ENCODE assay signal across 20 cellular contexts in genomic region chr10:75540357-75541335, GRCh38.
A peak's percentile ranks its signal among the peaks of the same experiment; 100 is the strongest.
DNase-seq lines count a peak whose midpoint lies in the region; ATAC-seq, FAIRE-seq and TF ChIP-seq lines count a peak whose summit lies in the region.
"Had no signal": no experiment of that assay in that cellular context is flagged by ENCODE, and none has a peak within 500 bp of the region (broad histone marks: within the 10 kb centered on the region; RNA-seq: fewer than 3 reads in every experiment).

No MANE protein-coding gene starts in this region.

- DNase-seq in H1 (ENCODE audit: low read depth in 1 of 2, low spot score in 2 of 2) (no peak), smooth muscle cell (lab: John Stamatoyannopoulos, UW; ENCODE audit: unreplicated experiment) (no peak), GDM1 (lab: John Stamatoyannopoulos, UW) (no peak), medulla oblongata (ENCODE audit: extremely low spot score) (no peak), SW 1271 (lab: John Stamatoyannopoulos, UW) (no peak)
- DNase-seq in activated naive CD8-positive, alpha-beta T cell treated with anti-CD3 and anti-CD28 coated beads, Interleukin-2, amount 50 U/mL, for 24 hours, result no peak
- DNase-seq: activated CD4-positive, alpha-beta memory T cell treated with anti-CD3 and anti-CD28 coated beads, Interleukin-2, amount 10 ng/mL, durations not matched to agents 7 days and 5 days; CD4-positive, CD25-positive, alpha-beta regulatory T cell; dorsolateral prefrontal cortex; gastrocnemius medialis; NCI-H1694; NCI-H524 treated with DMSO at 0.1 percent for 48 hours; T1000 had no signal

- H4K8ac ChIP-seq in H1 (ENCODE audit: extremely low read depth, insufficient read depth, low read length), result no peak overlapping the region

- no peak for TF ChIP-seq POLR2A in H1 (IDR thresholded peaks at IDR 0.05; ENCODE audit: control extremely low read depth in 1 of 2, low read depth in 2 of 2, low read length in 2 of 2)

- H2BK15ac ChIP-seq in H1 (ENCODE audit: low read length), result no peak overlapping the region

- TF ChIP-seq RAD21 in H1 (IDR thresholded peaks at IDR 0.05 in 1 of 2, conservative IDR thresholded peaks at IDR 0.05 in 1 of 2; ENCODE audit: low read depth in 2 of 2, low read length in 2 of 2), result no peak

- H3K56ac ChIP-seq in H1 (replicated peaks; ENCODE audit: insufficient read length, low read depth, low read length), result no peak overlapping the region

- no peak overlapping the region for H3K4me3 ChIP-seq in H1 (ENCODE audit: extremely low read depth in 1 of 4, insufficient read depth in 2 of 4, low read depth in 3 of 4, low read length in 4 of 4)
- H3K4me3 ChIP-seq in smooth muscle cell, result no peak overlapping the region
- H3K4me3 ChIP-seq: ascending aorta, dorsolateral prefrontal cortex, gastrocnemius medialis, skin epidermis had no signal

- no peak overlapping the region for H4K5ac ChIP-seq in H1 (ENCODE audit: insufficient read length, low read depth, low read length)

- H3K18ac ChIP-seq in H1 (ENCODE audit: extremely low read depth, low read length), result no peak overlapping the region

- TF ChIP-seq EP300 in H1 (IDR thresholded peaks at IDR 0.05; ENCODE audit: borderline replicate concordance in 1 of 2, low read depth in 2 of 2, low read length in 2 of 2), result no peak

- H2AFZ ChIP-seq in H1 (ENCODE audit: low read length), result no peak overlapping the region
- no peak overlapping the region for H2AFZ ChIP-seq in smooth muscle cell (ENCODE audit: low read depth)

- H3F3A ChIP-seq in smooth muscle cell (ENCODE audit: low read depth), result peaks cover 12% of the 10 kb centered on the region

- POLR2A ChIA-PET in H1 (lab: Charles Lee; ENCODE audit: partially characterized antibody), result interaction anchor here (0.6 kb wide), 1 partner anchor 458 kb away, joined by 3 read pairs; no protein-coding TSS in a partner anchor

- H2BK5ac ChIP-seq in H1 (ENCODE audit: low read depth, low read length), result no peak overlapping the region

- H3K27me3 Mint-ChIP-seq in activated naive CD8-positive, alpha-beta T cell treated with anti-CD3 and anti-CD28 coated beads, Interleukin-2, amount 50 U/mL, for 24 hours, result peaks cover 10% of the 10 kb centered on the region

- no peaks in the 10 kb centered on the region for H3K79me2 ChIP-seq in H1 (ENCODE audit: control insufficient read depth in 1 of 2, insufficient read depth in 2 of 2, low read length in 2 of 2)
- H3K79me2 ChIP-seq in smooth muscle cell (ENCODE audit: low read depth), result no peaks in the 10 kb centered on the region

- no peaks in the 10 kb centered on the region for H3K79me1 ChIP-seq in H1 (ENCODE audit: low read depth, low read length)

- no peak overlapping the region for H3K4ac ChIP-seq in H1 (replicated peaks; ENCODE audit: insufficient read length, low read depth, low read length)

- no peaks in the 10 kb centered on the region for H3K36me3 Mint-ChIP-seq in activated naive CD8-positive, alpha-beta T cell treated with anti-CD3 and anti-CD28 coated beads, Interleukin-2, amount 50 U/mL, for 24 hours (ENCODE audit: low read depth)
- H3K36me3 Mint-ChIP-seq: CD4-positive, CD25-positive, alpha-beta regulatory T cell had no signal

- no peak for FAIRE-seq in H1 (lab: Jason Lieb, UNC)

- no peak overlapping the region; the same call in 1 of the 2 replicates for H2BK12ac ChIP-seq in H1 (ENCODE audit: low read depth, low read length)

- no peak overlapping the region for H2BK20ac ChIP-seq in H1 (ENCODE audit: low read length)

- no peaks in the 10 kb centered on the region for H3K9me3 Mint-ChIP-seq in activated naive CD8-positive, alpha-beta T cell treated with anti-CD3 and anti-CD28 coated beads, Interleukin-2, amount 50 U/mL, for 24 hours
- H3K9me3 Mint-ChIP-seq: activated CD4-positive, alpha-beta memory T cell treated with anti-CD3 and anti-CD28 coated beads, Interleukin-2, amount 10 ng/mL, durations not matched to agents 7 days and 5 days; activated T-helper 2 cell treated with anti-CD3 and anti-CD28 coated beads, Interferon-gamma antibody, Interleukin-2, Interleukin-4, amounts not matched to agents 10 μg/mL and 5 μg/mL and 100 μg/mL, durations not matched to agents 14 hours and 24 hours and 36 hours; stimulated activated naive CD8-positive, alpha-beta T cell treated with anti-CD3 and anti-CD28 coated beads, Interleukin-15, Interleukin-2, amounts not matched to agents 100 ng/mL and 50 ng/mL, for 24 hours had no signal

- H2BK120ac ChIP-seq in H1 (replicated peaks; ENCODE audit: low read depth, low read length), result no peak overlapping the region

- H3K23me2 ChIP-seq in H1 (ENCODE audit: low read depth, low read length), result no peaks in the 10 kb centered on the region

- H3K9me3 ChIP-seq in H1 (ENCODE audit: insufficient read depth in 2 of 2, low read depth in 1 of 2, low read length in 1 of 2) (no peaks in the 10 kb centered on the region), smooth muscle cell (replicated peaks; ENCODE audit: low read depth) (no peaks in the 10 kb centered on the region)
- H3K9me3 ChIP-seq: ascending aorta, gastrocnemius medialis had no signal

- H2AK5ac ChIP-seq in H1 (ENCODE audit: low read depth, low read length), result no peak overlapping the region

- no peak overlapping the region for H3K14ac ChIP-seq in H1 (ENCODE audit: insufficient read length)

- no peaks in the 10 kb centered on the region for H3K4me1 Mint-ChIP-seq in activated naive CD8-positive, alpha-beta T cell treated with anti-CD3 and anti-CD28 coated beads, Interleukin-2, amount 50 U/mL, for 24 hours
- H3K4me1 Mint-ChIP-seq: activated CD4-positive, alpha-beta memory T cell treated with anti-CD3 and anti-CD28 coated beads, Interleukin-2, amount 10 ng/mL, durations not matched to agents 7 days and 5 days; CD4-positive, CD25-positive, alpha-beta regulatory T cell had no signal

- H3K4me2 ChIP-seq in H1 (ENCODE audit: insufficient read depth in 1 of 2, low read depth in 2 of 2, low read length in 2 of 2) (no peak overlapping the region), smooth muscle cell (no peak overlapping the region)

- ATAC-seq in GM19463 (IDR thresholded peaks at IDR 0.05; ENCODE audit: unreplicated experiment) (peak; percentile 82), HG03432 (IDR thresholded peaks at IDR 0.05; ENCODE audit: unreplicated experiment) (peak; percentile 78)
- no peak for ATAC-seq in activated naive CD8-positive, alpha-beta T cell treated with anti-CD3 and anti-CD28 coated beads, Interleukin-2, amount 50 U/mL, for 24 hours
- ATAC-seq: gastrocnemius medialis had no signal

- H3K36me3 ChIP-seq in H1 (ENCODE audit: control insufficient read depth in 2 of 4, insufficient read depth in 4 of 4, low read length in 3 of 4), result no peaks in the 10 kb centered on the region
- no peaks in the 10 kb centered on the region for H3K36me3 ChIP-seq in smooth muscle cell (ENCODE audit: low read depth)
- H3K36me3 ChIP-seq: ascending aorta, gastrocnemius medialis had no signal

- no peak overlapping the region for H3K27ac ChIP-seq in H1 (ENCODE audit: low read depth, low read length)
- no peak overlapping the region for H3K27ac ChIP-seq in smooth muscle cell (ENCODE audit: low read depth)
- H3K27ac ChIP-seq: ascending aorta, gastrocnemius medialis, RWPE1 had no signal

- H3K4me3 Mint-ChIP-seq in activated naive CD8-positive, alpha-beta T cell treated with anti-CD3 and anti-CD28 coated beads, Interleukin-2, amount 50 U/mL, for 24 hours, result no peak overlapping the region
- H3K4me3 Mint-ChIP-seq: activated CD4-positive, alpha-beta memory T cell treated with anti-CD3 and anti-CD28 coated beads, Interleukin-2, amount 10 ng/mL, durations not matched to agents 7 days and 5 days; CD4-positive, CD25-positive, alpha-beta regulatory T cell; stimulated activated naive CD8-positive, alpha-beta T cell treated with anti-CD3 and anti-CD28 coated beads, Interleukin-15, Interleukin-2, amounts not matched to agents 100 ng/mL and 50 ng/mL, for 24 hours had no signal

- no peak overlapping the region for H3K27ac Mint-ChIP-seq in activated naive CD8-positive, alpha-beta T cell treated with anti-CD3 and anti-CD28 coated beads, Interleukin-2, amount 50 U/mL, for 24 hours
- H3K27ac Mint-ChIP-seq: activated CD4-positive, alpha-beta memory T cell treated with anti-CD3 and anti-CD28 coated beads, Interleukin-2, amount 10 ng/mL, durations not matched to agents 7 days and 5 days; activated T-helper 2 cell treated with anti-CD3 and anti-CD28 coated beads, Interferon-gamma antibody, Interleukin-2, Interleukin-4, amounts not matched to agents 10 μg/mL and 5 μg/mL and 100 μg/mL, durations not matched to agents 14 hours and 24 hours and 36 hours; CD4-positive, CD25-positive, alpha-beta regulatory T cell; stimulated activated naive CD8-positive, alpha-beta T cell treated with anti-CD3 and anti-CD28 coated beads, Interleukin-15, Interleukin-2, amounts not matched to agents 100 ng/mL and 50 ng/mL, for 24 hours had no signal

- CTCF ChIA-PET in H1 (lab: Charles Lee; ENCODE audit: partially characterized antibody), result interaction anchor here (0.5 to 1.8 kb wide), 6 partner anchors 9 to 412 kb away, joined by 3 to 4 read pairs (median 3); no protein-coding TSS in a partner anchor

- H4K91ac ChIP-seq in H1 (replicated peaks; ENCODE audit: insufficient read length, low read length), result no peak overlapping the region

- peaks cover 1 to 22% (median 10%) of the 10 kb centered on the region in 4 experiments; a peak in 4 of 7 replicates for H3K4me1 ChIP-seq in H1 (replicated peaks in 1 of 4; ENCODE audit: control insufficient read depth in 3 of 4, insufficient read depth in 4 of 4, low read length in 3 of 4)
- H3K4me1 ChIP-seq in smooth muscle cell (ENCODE audit: low read depth), result peaks cover 63% of the 10 kb centered on the region

- TF ChIP-seq CTCF in H1 (IDR thresholded peaks at IDR 0.05; ENCODE audit: control extremely low read depth in 1 of 3, insufficient read depth in 1 of 3, low read depth in 1 of 3, low read length in 3 of 3), result peak in 1 of 3 experiments; percentile 2; a peak in 1 of 4 replicates
- peak; percentile 18 for TF ChIP-seq CTCF in smooth muscle cell (IDR thresholded peaks at IDR 0.05; ENCODE audit: borderline replicate concordance, insufficient read depth, poor library complexity, severe bottlenecking)

- H3K23ac ChIP-seq in H1 (ENCODE audit: insufficient read length), result no peak overlapping the region

- H4K20me1 ChIP-seq in H1 (replicated peaks in 1 of 2; ENCODE audit: control insufficient read depth in 1 of 2, insufficient read depth in 2 of 2, low read length in 2 of 2) (no peaks in the 10 kb centered on the region), smooth muscle cell (ENCODE audit: low read depth) (no peaks in the 10 kb centered on the region)

- peaks cover 0 to 2% (median 0%) of the 10 kb centered on the region in 4 experiments; a peak in 2 of 7 replicates for H3K27me3 ChIP-seq in H1 (replicated peaks in 1 of 4; ENCODE audit: control insufficient read depth in 3 of 4, extremely low read depth in 1 of 4, insufficient read depth in 3 of 4, low read length in 3 of 4)
- H3K27me3 ChIP-seq in smooth muscle cell (ENCODE audit: low read depth), result peaks cover 25% of the 10 kb centered on the region
- H3K27me3 ChIP-seq: ascending aorta, gastrocnemius medialis had no signal

- H3K9ac ChIP-seq in H1 (replicated peaks in 1 of 4; ENCODE audit: extremely low read depth in 1 of 4, low read depth in 3 of 4, low read length in 3 of 4) (no peak overlapping the region), smooth muscle cell (ENCODE audit: low read depth) (no peak overlapping the region)

- 62% methylated on average over 5 of the region's 5 CpGs; no CpG with 5 or more reads in 1 of the 2 experiments for WGBS in H1 (ENCODE audit: extremely low coverage in 1 of 2, insufficient coverage in 1 of 2, insufficient read length in 1 of 2, insufficient replicate concordance in 2 of 2, low coverage in 1 of 2, low lambda C conversion rate in 2 of 2, missing lambda C conversion rate in 1 of 2), 2 experiments
- 76% methylated on average over 5 of the region's 5 CpGs for WGBS in smooth muscle cell (ENCODE audit: low lambda C conversion rate)
